Comparison of ENCODE assay signal across 1 cellular context in the genomic region with DNA sequence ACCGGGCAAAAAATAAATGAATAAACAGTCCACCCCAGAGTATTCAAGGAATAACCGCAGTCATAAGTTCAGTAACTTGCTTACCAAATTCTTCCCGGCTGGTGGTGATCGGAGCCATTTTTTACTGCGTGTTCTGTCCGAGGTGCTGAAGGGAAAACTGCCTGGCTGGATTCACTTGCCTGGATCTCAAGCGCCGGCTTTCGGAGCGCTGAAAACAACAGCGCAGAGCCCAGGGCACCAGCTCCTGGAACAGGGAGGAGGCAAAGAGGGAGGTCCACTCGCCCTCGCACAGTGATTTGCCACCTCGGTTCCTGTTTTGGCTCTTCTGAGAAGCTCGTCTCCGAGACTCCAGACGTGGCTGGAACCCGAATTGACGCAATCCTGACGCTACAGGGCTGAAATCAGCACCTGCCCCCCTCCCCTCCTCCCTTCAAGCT.
TF ChIP-seq lines count a peak whose summit lies in the region.

TSS of gene SYT4 (minus strand) at position 327 of the 437 bp plus-strand sequence. CDS start at position 118, 209 bp downstream.

TF ChIP-seq in K562, 482 proteins besides CTCF, POLR2A, EP300 and RAD21 (continued from another document):
- TF ChIP-seq, protein P1, sequence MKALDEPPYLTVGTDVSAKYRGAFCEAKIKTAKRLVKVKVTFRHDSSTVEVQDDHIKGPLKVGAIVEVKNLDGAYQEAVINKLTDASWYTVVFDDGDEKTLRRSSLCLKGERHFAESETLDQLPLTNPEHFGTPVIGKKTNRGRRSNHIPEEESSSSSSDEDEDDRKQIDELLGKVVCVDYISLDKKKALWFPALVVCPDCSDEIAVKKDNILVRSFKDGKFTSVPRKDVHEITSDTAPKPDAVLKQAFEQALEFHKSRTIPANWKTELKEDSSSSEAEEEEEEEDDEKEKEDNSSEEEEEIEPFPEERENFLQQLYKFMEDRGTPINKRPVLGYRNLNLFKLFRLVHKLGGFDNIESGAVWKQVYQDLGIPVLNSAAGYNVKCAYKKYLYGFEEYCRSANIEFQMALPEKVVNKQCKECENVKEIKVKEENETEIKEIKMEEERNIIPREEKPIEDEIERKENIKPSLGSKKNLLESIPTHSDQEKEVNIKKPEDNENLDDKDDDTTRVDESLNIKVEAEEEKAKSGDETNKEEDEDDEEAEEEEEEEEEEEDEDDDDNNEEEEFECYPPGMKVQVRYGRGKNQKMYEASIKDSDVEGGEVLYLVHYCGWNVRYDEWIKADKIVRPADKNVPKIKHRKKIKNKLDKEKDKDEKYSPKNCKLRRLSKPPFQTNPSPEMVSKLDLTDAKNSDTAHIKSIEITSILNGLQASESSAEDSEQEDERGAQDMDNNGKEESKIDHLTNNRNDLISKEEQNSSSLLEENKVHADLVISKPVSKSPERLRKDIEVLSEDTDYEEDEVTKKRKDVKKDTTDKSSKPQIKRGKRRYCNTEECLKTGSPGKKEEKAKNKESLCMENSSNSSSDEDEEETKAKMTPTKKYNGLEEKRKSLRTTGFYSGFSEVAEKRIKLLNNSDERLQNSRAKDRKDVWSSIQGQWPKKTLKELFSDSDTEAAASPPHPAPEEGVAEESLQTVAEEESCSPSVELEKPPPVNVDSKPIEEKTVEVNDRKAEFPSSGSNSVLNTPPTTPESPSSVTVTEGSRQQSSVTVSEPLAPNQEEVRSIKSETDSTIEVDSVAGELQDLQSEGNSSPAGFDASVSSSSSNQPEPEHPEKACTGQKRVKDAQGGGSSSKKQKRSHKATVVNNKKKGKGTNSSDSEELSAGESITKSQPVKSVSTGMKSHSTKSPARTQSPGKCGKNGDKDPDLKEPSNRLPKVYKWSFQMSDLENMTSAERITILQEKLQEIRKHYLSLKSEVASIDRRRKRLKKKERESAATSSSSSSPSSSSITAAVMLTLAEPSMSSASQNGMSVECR (CRISPR knock-in tag; IDR thresholded peaks at IDR 0.05), result no peak
